ENCODE assay signal across 8 cellular contexts in the genomic region with DNA sequence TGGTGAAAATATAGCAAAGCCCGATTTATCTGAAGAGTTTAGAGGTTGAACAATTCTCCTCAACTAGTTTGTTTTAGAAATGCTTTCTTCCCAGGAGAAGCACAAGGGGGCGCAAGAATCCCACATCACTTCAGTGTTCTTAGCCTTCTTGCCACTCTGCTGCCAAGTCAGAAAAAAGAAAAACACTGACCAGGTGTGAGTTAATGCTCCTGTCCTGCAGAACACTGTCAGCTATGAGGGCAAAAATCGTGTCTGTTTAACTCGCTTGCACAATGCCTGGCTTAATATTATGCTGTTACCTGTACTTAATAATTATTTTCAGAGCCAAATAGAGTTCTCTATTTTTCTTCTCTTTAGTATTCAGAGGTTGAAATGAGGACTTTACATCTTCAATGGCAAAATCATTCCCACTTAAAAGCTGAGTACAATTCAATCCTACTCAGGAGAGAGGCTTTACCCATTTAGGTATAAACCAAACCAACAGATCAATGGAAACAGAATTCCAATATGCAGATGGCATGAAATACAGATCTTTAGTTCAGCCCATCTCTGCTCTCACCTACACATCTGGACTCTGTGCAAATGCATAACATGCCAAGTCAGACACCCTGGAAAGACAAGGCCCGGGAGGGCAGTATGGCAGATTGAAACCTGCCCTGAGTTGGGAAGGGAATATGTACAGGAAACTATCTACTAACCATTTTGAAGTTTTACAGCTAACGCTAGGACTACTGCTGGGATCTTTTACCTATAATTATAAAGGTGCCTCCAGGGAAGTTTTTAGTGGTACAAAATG.
A peak's percentile ranks its signal among the peaks of the same experiment; 100 is the strongest.
DNase-seq lines count a peak whose midpoint lies in the region; ATAC-seq and TF ChIP-seq lines count a peak whose summit lies in the region.

No MANE protein-coding gene starts in this region.

- peaks cover 31% of the 10 kb centered on the region for H3K4me1 ChIP-seq in upper lobe of right lung

- DNase-seq in DMS53 (lab: John Stamatoyannopoulos, UW) (peak; percentile 80), M059J (ENCODE audit: low read depth) (peak; percentile 82), SK-N-MC (ENCODE audit: low read depth, low spot score) (peak; percentile 59), globus pallidus (ENCODE audit: low spot score) (peak; percentile 77), pons (ENCODE audit: low spot score) (peak; percentile 87), upper lobe of right lung (no peak)
- peak; percentile 85 for DNase-seq in activated naive CD4-positive, alpha-beta T cell treated with anti-CD3 and anti-CD28 coated beads, Interleukin-2, amount 10 ng/mL, durations not matched to agents 7 days and 5 days

- H3K27ac Mint-ChIP-seq in activated naive CD4-positive, alpha-beta T cell treated with anti-CD3 and anti-CD28 coated beads, Interleukin-2, amount 10 ng/mL, durations not matched to agents 7 days and 5 days: peak overlapping the region; percentile 78

- intact Hi-C loops in upper lobe of right lung (cut with DNase I): loop anchor here (5.0 to 10.0 kb wide), 2 partner anchors 91 to 153 kb away; a partner anchor contains a TSS

- TF ChIP-seq CTCF in upper lobe of right lung (IDR thresholded peaks at IDR 0.05): peak; percentile 75

- H3K9me3 ChIP-seq in SK-N-MC (ENCODE audit: low read depth, low read length): no peaks in the 10 kb centered on the region
- H3K9me3 ChIP-seq in upper lobe of right lung: no peaks in the 10 kb centered on the region

- CTCF ChIA-PET in activated naive CD4-positive, alpha-beta T cell treated with anti-CD3 and anti-CD28 coated beads, Interleukin-2, amount 10 ng/mL, durations not matched to agents 7 days and 5 days (lab: Charles Lee): interaction anchor here (0.7 to 9.2 kb wide), 12 partner anchors 11 to 287 kb away, joined by 3 to 169 read pairs (median 4); a partner anchor contains a TSS

- H3K9ac ChIP-seq in SK-N-MC (ENCODE audit: insufficient read length): no peak overlapping the region

- peaks cover 47% of the 10 kb centered on the region for H3K4me1 Mint-ChIP-seq in activated naive CD4-positive, alpha-beta T cell treated with anti-CD3 and anti-CD28 coated beads, Interleukin-2, amount 10 ng/mL, durations not matched to agents 7 days and 5 days

- peaks cover 28% of the 10 kb centered on the region for H3K36me3 Mint-ChIP-seq in activated naive CD4-positive, alpha-beta T cell treated with anti-CD3 and anti-CD28 coated beads, Interleukin-2, amount 10 ng/mL, durations not matched to agents 7 days and 5 days

- H3K27me3 ChIP-seq in upper lobe of right lung: no peaks in the 10 kb centered on the region

- no peaks in the 10 kb centered on the region for H3K27me3 Mint-ChIP-seq in activated naive CD4-positive, alpha-beta T cell treated with anti-CD3 and anti-CD28 coated beads, Interleukin-2, amount 10 ng/mL, durations not matched to agents 7 days and 5 days

- no peak overlapping the region for H3K4me3 Mint-ChIP-seq in activated naive CD4-positive, alpha-beta T cell treated with anti-CD3 and anti-CD28 coated beads, Interleukin-2, amount 10 ng/mL, durations not matched to agents 7 days and 5 days

- no peaks in the 10 kb centered on the region for H3K9me3 Mint-ChIP-seq in activated naive CD4-positive, alpha-beta T cell treated with anti-CD3 and anti-CD28 coated beads, Interleukin-2, amount 10 ng/mL, durations not matched to agents 7 days and 5 days

- H3K27ac ChIP-seq in SK-N-MC (no peak overlapping the region), upper lobe of right lung (no peak overlapping the region)

- ATAC-seq in upper lobe of right lung (peak; percentile 87), GM19035 (IDR thresholded peaks at IDR 0.05; ENCODE audit: unreplicated experiment) (no peak)

- H3K4me3 ChIP-seq in SK-N-MC (no peak overlapping the region), upper lobe of right lung (no peak overlapping the region)

- no peaks in the 10 kb centered on the region for H3K36me3 ChIP-seq in SK-N-MC (ENCODE audit: insufficient read depth, low read length)
- peaks cover 79% of the 10 kb centered on the region for H3K36me3 ChIP-seq in upper lobe of right lung
